Comparison of ENCODE assay signal across 8 cellular contexts in genomic region chr11:29527391-29527936, GRCh38.
DNase-seq lines count a peak whose midpoint lies in the region; ATAC-seq, FAIRE-seq and TF ChIP-seq lines count a peak whose summit lies in the region.

No MANE protein-coding gene starts in this region.

- no peaks in the 10 kb centered on the region for H3K27me3 Mint-ChIP-seq in MCF 10A (ENCODE audit: insufficient read depth, unreplicated experiment)

- H3K4me3 ChIP-seq in breast epithelium (no peak overlapping the region), choroid plexus epithelial cell (ENCODE audit: low read depth, low read length) (no peak overlapping the region)

- H3K4me3 Mint-ChIP-seq in MCF 10A (ENCODE audit: unreplicated experiment) = peak overlapping the region; percentile 66

- peak overlapping the region; percentile 99 for H3K27ac Mint-ChIP-seq in MCF 10A (ENCODE audit: low read depth, unreplicated experiment)

- H3K27ac ChIP-seq in breast epithelium = no peak overlapping the region

- intact Hi-C loops in MCF 10A (cut with micrococcal nuclease) (loop anchor here (1.0 to 10.0 kb wide), 2 partner anchors 107 to 577 kb away; no protein-coding TSS in a partner anchor), breast epithelium (cut with DNase I; ENCODE audit: low total_unique reads) (no loop called here)

- H3K9me3 Mint-ChIP-seq in MCF 10A (ENCODE audit: unreplicated experiment) = no peaks in the 10 kb centered on the region

- H3K9me3 ChIP-seq in breast epithelium = peaks cover 3 to 10% of the 10 kb centered on the region in 2 donors

- TF ChIP-seq CTCF in MCF 10A (IDR thresholded peaks at IDR 0.05; ENCODE audit: unreplicated experiment) = peak; percentile 38
- TF ChIP-seq CTCF in breast epithelium (IDR thresholded peaks at IDR 0.05) = no peak
- TF ChIP-seq CTCF in choroid plexus epithelial cell (conservative IDR thresholded peaks at IDR 0.05; ENCODE audit: low read depth, low read length) = peak; percentile 71

- no peaks in the 10 kb centered on the region for H3K27me3 ChIP-seq in breast epithelium

- BruUV-seq in MCF 10A (replicated peaks; lab: Mats Ljungman, UMichigan) = no TSS peak

- ATAC-seq in HG03469 (IDR thresholded peaks at IDR 0.05; ENCODE audit: unreplicated experiment) (no peak), GM19395 (IDR thresholded peaks at IDR 0.05; ENCODE audit: unreplicated experiment) (no peak)

- H3K4me1 ChIP-seq in breast epithelium = no peaks in the 10 kb centered on the region

- CTCF ChIA-PET in MCF 10A (lab: Yijun Ruan, JAX) = interaction anchor here (0.6 to 3.3 kb wide), 21 partner anchors 9 to 1364 kb away, joined by 3 to 14 read pairs (median 3); no protein-coding TSS in a partner anchor

- peaks cover 8% of the 10 kb centered on the region for H3K36me3 Mint-ChIP-seq in MCF 10A (ENCODE audit: insufficient read depth, unreplicated experiment)

- no peak for FAIRE-seq in GM12891 (lab: Jason Lieb, UNC)

- H3K4me1 Mint-ChIP-seq in MCF 10A (ENCODE audit: insufficient read depth, unreplicated experiment) = peaks cover 9% of the 10 kb centered on the region

- TF ChIP-seq POLR2A in breast epithelium (IDR thresholded peaks at IDR 0.05) = no peak
- TF ChIP-seq POLR2A in GM12891 (IDR thresholded peaks at IDR 0.05; ENCODE audit: low read depth, low read length) = no peak

- H3K36me3 ChIP-seq in breast epithelium = no peaks in the 10 kb centered on the region

- DNase-seq in MCF 10A (ENCODE audit: unreplicated experiment) = peak; percentile 93
- no peak for DNase-seq in breast epithelium (ENCODE audit: low spot score in 2 of 2)
- DNase-seq in LoVo (ENCODE audit: low spot score) = peak; percentile 40
- peak; percentile 94 for DNase-seq in choroid plexus epithelial cell (ENCODE audit: low read depth)
- peak; percentile 100 for DNase-seq in renal cortical epithelial cell (ENCODE audit: low read depth)
- no peak for DNase-seq in GM12891 (ENCODE audit: insufficient read length, low spot score)

- POLR2A ChIA-PET in MCF 10A (lab: Yijun Ruan, JAX) = interaction anchor here (0.7 to 1.8 kb wide), 2 partner anchors 9 to 12 kb away, joined by 4 to 5 read pairs; no protein-coding TSS in a partner anchor

TF ChIP-seq in GM12891, 5 proteins besides CTCF, POLR2A, EP300 and RAD21:
- TF ChIP-seq TAF1 (IDR thresholded peaks at IDR 0.05; ENCODE audit: low read depth, low read length) (no peak), PAX5 (IDR thresholded peaks at IDR 0.05; ENCODE audit: insufficient read depth, low read length, severe bottlenecking) (no peak), POLR2AphosphoS5 (IDR thresholded peaks at IDR 0.05; ENCODE audit: low read depth, low read length) (no peak), POU2F2 (IDR thresholded peaks at IDR 0.05; ENCODE audit: low read depth, low read length) (no peak), SPI1 (IDR thresholded peaks at IDR 0.05; ENCODE audit: low read depth, low read length) (no peak)

Comparison
In these comparisons a context has a peak if more than half of its experiments do, and no peak if none do; other contexts are left out.
1. DNase-seq: peak in MCF 10A (single experiment), LoVo (single experiment), choroid plexus epithelial cell (single experiment) and renal cortical epithelial cell (single experiment); none in breast epithelium (0 of 2) and GM12891 (single experiment).
2. CTCF ChIP-seq: peak in MCF 10A (single experiment) and choroid plexus epithelial cell (single experiment); none in breast epithelium (0 of 3).